ENCODE assay signal across 10 cellular contexts in genomic region chr7:2796358-2797352, GRCh38. TPM values are rescaled to one million over a fixed set of nuclear protein-coding genes. Genes with fewer than 3 reads are reported as not detected.
DNase-seq lines count a peak whose midpoint lies in the region; ATAC-seq, FAIRE-seq and TF ChIP-seq lines count a peak whose summit lies in the region.
"Had no signal": no experiment of that assay in that cellular context is flagged by ENCODE, and none has a peak within 500 bp of the region (broad histone marks: within the 10 kb centered on the region; RNA-seq: fewer than 3 reads in every experiment).

No MANE protein-coding gene starts in this region.

- FAIRE-seq in H54 (lab: Jason Lieb, UNC): no peak
- FAIRE-seq: RCC 7860 had no signal

- H3K4me3 ChIP-seq in astrocyte of the spinal cord (ENCODE audit: low read depth, low read length) (no peak overlapping the region), left ventricle myocardium inferior (peak overlapping the region; percentile 37)

- peak overlapping the region; percentile 82 for H3K27ac ChIP-seq in left ventricle myocardium inferior (replicated peaks)

- intact Hi-C loops in left ventricle myocardium inferior (cut with micrococcal nuclease) (no loop called here), posterior vena cava (cut with DNase I) (no loop called here)

- H3K9me3 ChIP-seq in left ventricle myocardium inferior (replicated peaks): no peaks in the 10 kb centered on the region

- TF ChIP-seq POLR2A in H54 (IDR thresholded peaks at IDR 0.05; ENCODE audit: low read depth, low read length): no peak

- in situ Hi-C loops in astrocyte of the spinal cord (cut with HindIII; ENCODE audit: low sequenced_read_pairs): no loop called here

- no peaks in the 10 kb centered on the region for H3K27me3 ChIP-seq in left ventricle myocardium inferior (ENCODE audit: low read depth)

- ATAC-seq in esophagus mucosa (no peak), HG03135 (IDR thresholded peaks at IDR 0.05; ENCODE audit: unreplicated experiment) (no peak)

- DNase-seq in AG08395 (ENCODE audit: low spot score): peak; percentile 63
- DNase-seq in astrocyte of the spinal cord (ENCODE audit: low read depth, low spot score): peak; percentile 73
- peak; percentile 76 for DNase-seq in left ventricle myocardium inferior
- peak; percentile 93 for DNase-seq in posterior vena cava (ENCODE audit: low spot score)
- DNase-seq in H54 (ENCODE audit: insufficient read length, low spot score): no peak
- no peak for DNase-seq in T-helper 9 cell
- DNase-seq: NCI-H1092 treated with DMSO at 0.1 percent for 48 hours had no signal

- peaks cover 29% of the 10 kb centered on the region for H3K36me3 ChIP-seq in left ventricle myocardium inferior

- no peak for TF ChIP-seq CTCF in astrocyte of the spinal cord (IDR thresholded peaks at IDR 0.05; ENCODE audit: low read depth, low read length)
- no peak for TF ChIP-seq CTCF in left ventricle myocardium inferior (IDR thresholded peaks at IDR 0.05; ENCODE audit: borderline replicate concordance)

- peaks cover 49% of the 10 kb centered on the region for H3K4me1 ChIP-seq in left ventricle myocardium inferior

RNA-seq across cellular contexts. Expression of gene GNA12, which starts 47.5 kb away (rescaled TPM):
- total RNA-seq in left ventricle myocardium inferior (43.0 TPM), posterior vena cava (10 to 100 TPM; 59.8 to 65.8 TPM), esophagus mucosa (7.5 TPM)

Comparison
In these comparisons a context has a peak if more than half of its experiments do, and no peak if none do; other contexts are left out.
1. DNase-seq: peak in AG08395 (single experiment), astrocyte of the spinal cord (single experiment), left ventricle myocardium inferior (single experiment) and posterior vena cava (single experiment); none in H54 (single experiment) and T-helper 9 cell (single experiment).